In genomic region chr4:108620933-108621905, GRCh38 we compare ENCODE assay signal across 8 cellular contexts. TPM values are rescaled to one million over a fixed set of nuclear protein-coding genes. Genes with fewer than 3 reads are reported as not detected.
A peak's percentile ranks its signal among the peaks of the same experiment; 100 is the strongest.
DNase-seq lines count a peak whose midpoint lies in the region; ATAC-seq and TF ChIP-seq lines count a peak whose summit lies in the region.

No MANE protein-coding gene starts in this region.

- H3K4me3 Mint-ChIP-seq in progenitor cell of endocrine pancreas (ENCODE audit: low read depth), result peak overlapping the region; percentile 96

- H3K9me3 Mint-ChIP-seq in progenitor cell of endocrine pancreas (ENCODE audit: low read depth), result no peaks in the 10 kb centered on the region

- ATAC-seq in heart left ventricle (peak in 1 of 4 donors; percentile 10), Right ventricle myocardium inferior (no peak), left lobe of liver (no peak), HG03439 (IDR thresholded peaks at IDR 0.05; ENCODE audit: unreplicated experiment) (no peak)

- H3K27me3 ChIP-seq in heart left ventricle, result no peaks in the 10 kb centered on the region
- no peaks in the 10 kb centered on the region for H3K27me3 ChIP-seq in esophagus (ENCODE audit: control insufficient read depth in 1 of 2, insufficient read depth in 2 of 2, low read length in 2 of 2)

- peak overlapping the region; percentile 98 for H3K27ac Mint-ChIP-seq in progenitor cell of endocrine pancreas

- WGBS in heart left ventricle, 4 donors, result 10 to 13% (median 12%) methylated on average over 23 of the region's 23 CpGs
- 7% methylated on average over 23 of the region's 23 CpGs for WGBS in esophagus, 2 donors

- H3K4me1 ChIP-seq in heart left ventricle (peaks cover 0 to 46% (median 20%) of the 10 kb centered on the region in 12 donors), esophagus (ENCODE audit: control insufficient read depth in 2 of 2, insufficient read depth in 2 of 2, low read length in 1 of 2) (no peaks in the 10 kb centered on the region)

- H3K4me3 ChIP-seq in heart left ventricle (peak overlapping the region; percentile 38 to 92 (median 78)), esophagus (ENCODE audit: low read depth in 1 of 2, low read length in 2 of 2) (peak overlapping the region; percentile 75 to 98)

- H3K36me3 ChIP-seq in heart left ventricle (peaks cover 0 to 50% (median 45%) of the 10 kb centered on the region in 9 donors), esophagus (ENCODE audit: control insufficient read depth in 2 of 2, insufficient read depth in 2 of 2, low read length in 1 of 2) (peaks cover 10 to 15% of the 10 kb centered on the region in 2 donors)

- no peak for TF ChIP-seq POLR2A in heart left ventricle (IDR thresholded peaks at IDR 0.05)

- no peak for DNase-seq in heart left ventricle
- no peak for DNase-seq in Right ventricle myocardium inferior (ENCODE audit: missing footprints)
- DNase-seq in RPMI8226, result peak; percentile 4
- no peak for DNase-seq in progenitor cell of endocrine pancreas (ENCODE audit: low spot score, unreplicated experiment)
- no peak for DNase-seq in left lobe of liver (ENCODE audit: low spot score)
- DNase-seq in cerebellum (ENCODE audit: low spot score), result no peak

- TF ChIP-seq CTCF in heart left ventricle (IDR thresholded peaks at IDR 0.05) (no peak), progenitor cell of endocrine pancreas (IDR thresholded peaks at IDR 0.05; ENCODE audit: unreplicated experiment) (no peak)

- peaks cover 30% of the 10 kb centered on the region for H3K36me3 Mint-ChIP-seq in progenitor cell of endocrine pancreas (ENCODE audit: insufficient read depth)

- H3K27me3 Mint-ChIP-seq in progenitor cell of endocrine pancreas, result no peaks in the 10 kb centered on the region

- H3K27ac ChIP-seq in heart left ventricle (peak overlapping the region; percentile 38 to 88 (median 78)), esophagus (ENCODE audit: low read depth in 2 of 2, low read length in 1 of 2) (peak overlapping the region; percentile 83 to 96)

- H3K9me3 ChIP-seq in heart left ventricle (peaks cover 0 to 11% (median 0%) of the 10 kb centered on the region in 12 donors), esophagus (ENCODE audit: control insufficient read depth in 2 of 2, insufficient read depth in 1 of 2, low read depth in 1 of 2, low read length in 1 of 2) (no peaks in the 10 kb centered on the region)

- intact Hi-C loops in heart left ventricle (cut with DNase I) (loop anchor here in 4 of 10 donors (1.0 to 5.0 kb wide), 3 partner anchors 29 to 1196 kb away; partner anchors contain the start of genes OSTC (in 4 of the 4) and GAR1 (in 1 of the 4)), Right ventricle myocardium inferior (cut with DNase I) (loop anchor here (1.0 kb wide), 1 partner anchor 29 kb away; the partner anchor contains the start of gene OSTC)

- H3K4me1 Mint-ChIP-seq in progenitor cell of endocrine pancreas (ENCODE audit: low read depth), result peaks cover 22% of the 10 kb centered on the region

RNA-seq across cellular contexts. Expression of gene RPL34, which starts 0.8 kb away (rescaled TPM):
- total RNA-seq in heart left ventricle (100 to 1,000 TPM; 334 to 856 (median 719) TPM), Right ventricle myocardium inferior (747 TPM), progenitor cell of endocrine pancreas (1,226 and 1,302 TPM in 2 replicates), left lobe of liver (334 TPM), cerebellum (542 TPM)
- polyA plus RNA-seq in heart left ventricle (1,000 to 10,000 TPM; 2,830 to 2,969 TPM), esophagus (1,000 to 10,000 TPM; 3,346 to 3,753 TPM)

RNA-seq across cellular contexts. Expression of gene OSTC, which starts 29.2 kb away (rescaled TPM):
- 10 to 100 TPM; 20.5 to 56.7 (median 28.7) TPM for total RNA-seq in heart left ventricle
- 100 to 1,000 TPM in 1 of 2 donors, 10 to 100 TPM in 1; 32.4 to 146 TPM for polyA plus RNA-seq in heart left ventricle
- total RNA-seq in Right ventricle myocardium inferior, result 30.5 TPM
- polyA plus RNA-seq in esophagus, result 10 to 100 TPM; 62.9 to 81.1 TPM
- total RNA-seq in progenitor cell of endocrine pancreas, result 155 and 165 TPM in 2 replicates
- 72.8 TPM for total RNA-seq in left lobe of liver
- total RNA-seq in cerebellum, result 59.0 TPM
